In genomic region chr2:221197223-221197622, GRCh38 we compare ENCODE assay signal across 29 cellular contexts.
"Had no signal": no experiment of that assay in that cellular context is flagged by ENCODE, and none has a peak within 500 bp of the region (broad histone marks: within the 10 kb centered on the region; RNA-seq: fewer than 3 reads in every experiment).

No MANE protein-coding gene starts in this region.

- FAIRE-seq: islet of Langerhans had no signal

- H3K27ac ChIP-seq: epithelial cell of prostate, gastroesophageal sphincter, heart right ventricle, left lung, prostate gland, right atrium auricular region, stomach, thyroid gland, vagina had no signal

- H3K27me3 ChIP-seq: gastroesophageal sphincter, heart right ventricle, left lung, right atrium auricular region, stomach, thyroid gland, vagina had no signal

- DNase-seq: cortex of kidney; foreskin fibroblast; heart right ventricle; hippocampal formation; left cardiac atrium; left lung; mesenchymal stem cell; mucosa of descending colon; nucleus accumbens; stimulated activated CD4-positive, alpha-beta T cell treated with anti-CD3 and anti-CD28 coated beads, Interleukin-12 subunit alpha, Interleukin-12 subunit beta, amount 100 ng/mL, for 4 hours; stimulated activated CD4-positive, alpha-beta T cell treated with anti-CD3 and anti-CD28 coated beads, Interleukin-1b, Interleukin-23, amount 100 ng/mL, for 48 hours; stimulated activated CD4-positive, alpha-beta T cell treated with anti-CD3 and anti-CD28 coated beads, Interleukin-4, amount 100 ng/mL, for 1 hour; stimulated activated CD8-positive, alpha-beta memory T cell treated with anti-CD3 and anti-CD28 coated beads, Interleukin-4, amount 100 ng/mL, for 48 hours; stimulated activated naive CD4-positive, alpha-beta T cell treated with Interleukin-2 at 50 U/mL for 16 hours; stomach; thyroid gland; trophoblast cell had no signal

- H3K4me2 ChIP-seq: smooth muscle cell had no signal

- H3K4me3 Mint-ChIP-seq: mesothelial cell of epicardium, nephron had no signal

- H3K4me1 Mint-ChIP-seq: nephron had no signal

- H3K27me3 Mint-ChIP-seq: naive B cell had no signal

- ATAC-seq: esophagus mucosa, gastroesophageal sphincter, heart right ventricle, left cardiac atrium, left lung, mucosa of descending colon, sciatic nerve had no signal

- H3K4me1 ChIP-seq: gastroesophageal sphincter, heart right ventricle, left lung, prostate gland, right atrium auricular region, stomach, vagina had no signal

- H3K36me3 Mint-ChIP-seq: naive B cell had no signal

- H3K9me3 ChIP-seq: gastroesophageal sphincter, left lung, mucosa of descending colon, prostate gland, stomach, thyroid gland, vagina had no signal

- H3K27ac Mint-ChIP-seq: mesothelial cell of epicardium, nephron had no signal

- H3K36me3 ChIP-seq: gastroesophageal sphincter, heart right ventricle, left lung, prostate gland, right atrium auricular region, stomach, thyroid gland, vagina had no signal

- H3K4me3 ChIP-seq: gastroesophageal sphincter, heart right ventricle, left lung, mucosa of descending colon, prostate gland, right atrium auricular region, smooth muscle cell, stomach, thyroid gland, vagina had no signal
